10 cellular contexts compared by ENCODE assay signal in the genomic region with DNA sequence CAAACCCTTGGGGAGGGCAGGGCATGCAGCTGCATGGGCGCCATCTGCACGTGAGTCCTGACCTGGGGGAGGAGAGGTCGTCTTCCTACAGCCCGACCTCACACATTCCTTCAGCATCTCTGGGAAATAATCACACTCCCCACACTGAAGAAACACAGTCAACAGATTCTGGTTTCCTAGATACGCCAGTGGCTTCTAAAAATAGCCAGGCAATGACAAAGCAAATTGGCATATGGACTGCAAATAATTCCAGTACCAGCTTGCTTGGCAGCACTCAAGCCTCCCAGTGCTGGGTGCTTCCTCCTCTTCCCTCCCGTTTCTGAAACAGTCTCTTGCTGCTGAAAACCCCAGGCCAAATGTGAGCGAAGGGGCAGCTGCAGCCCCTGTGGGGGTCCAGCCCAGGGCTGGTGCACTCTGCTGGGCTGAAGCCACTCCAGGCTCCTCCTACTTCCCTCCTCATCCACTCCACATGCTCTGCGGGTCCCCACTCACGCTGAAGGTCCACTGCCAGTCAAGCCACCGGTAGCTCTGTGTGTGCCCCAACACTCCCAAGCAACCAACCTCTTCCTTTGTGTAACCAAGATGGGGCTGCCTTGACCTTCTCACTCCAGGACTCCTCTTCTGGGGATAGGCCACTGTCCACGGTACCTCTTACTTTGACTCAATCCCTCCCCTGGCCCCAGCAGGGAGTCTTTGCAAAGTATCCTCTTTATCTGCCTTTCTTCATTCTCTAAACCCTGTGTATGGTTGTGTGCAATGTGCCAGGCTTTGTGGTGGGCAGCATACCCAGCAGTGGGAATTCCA.
A peak's percentile ranks its signal among the peaks of the same experiment; 100 is the strongest.
DNase-seq lines count a peak whose midpoint lies in the region; ATAC-seq and TF ChIP-seq lines count a peak whose summit lies in the region.
"Had no signal": no experiment of that assay in that cellular context is flagged by ENCODE, and none has a peak within 500 bp of the region (broad histone marks: within the 10 kb centered on the region; RNA-seq: fewer than 3 reads in every experiment).

No MANE protein-coding gene starts in this region.

- H3K36me3 ChIP-seq in endodermal cell (ENCODE audit: control insufficient read depth, insufficient read depth, low read length), result no peaks in the 10 kb centered on the region
- H3K36me3 ChIP-seq: uterus had no signal

- no peaks in the 10 kb centered on the region for H3K36me3 Mint-ChIP-seq in endodermal cell (ENCODE audit: low read depth)
- no peaks in the 10 kb centered on the region for H3K36me3 Mint-ChIP-seq in T-helper 2 cell treated with Interferon-gamma antibody and Interleukin-4, amounts not matched to agents 5 μg/mL and 100 μg/mL, for 36 hours (ENCODE audit: low read depth)

- no peaks in the 10 kb centered on the region for H3K27me3 ChIP-seq in endodermal cell (ENCODE audit: control insufficient read depth, insufficient read depth, low read length, poor library complexity, severe bottlenecking)
- H3K27me3 ChIP-seq: uterus had no signal

- ATAC-seq in omental fat pad (ENCODE audit: low FRiP score) (peak; percentile 47), GM21576 (IDR thresholded peaks at IDR 0.05; ENCODE audit: unreplicated experiment) (no peak)

- no peaks in the 10 kb centered on the region for H3K9me3 ChIP-seq in endodermal cell (ENCODE audit: control insufficient read depth, low read length)
- H3K9me3 ChIP-seq: uterus had no signal

- DNase-seq in DMS153 (lab: John Stamatoyannopoulos, UW) (peak; percentile 86), NCI-H2196 (lab: John Stamatoyannopoulos, UW; ENCODE audit: unreplicated experiment) (peak; percentile 69), endodermal cell (peak; percentile 36), omental fat pad (ENCODE audit: low spot score) (no peak), iPS-NIHi7 (ENCODE audit: extremely low spot score) (no peak), iPS-NIHi11 (ENCODE audit: low spot score) (no peak)
- no peak for DNase-seq in T-helper 2 cell treated with Interferon-gamma antibody and Interleukin-4, amounts not matched to agents 5 μg/mL and 100 μg/mL, for 36 hours (ENCODE audit: low spot score)

- H3K4me3 Mint-ChIP-seq in endodermal cell, result no peak overlapping the region
- H3K4me3 Mint-ChIP-seq in T-helper 2 cell treated with Interferon-gamma antibody and Interleukin-4, amounts not matched to agents 5 μg/mL and 100 μg/mL, for 36 hours, result no peak overlapping the region

- WGBS in endodermal cell (ENCODE audit: insufficient coverage in 1 of 2, insufficient read length in 1 of 2), 2 experiments, result 87 to 88% methylated on average over 5 to 11 of the region's 11 CpGs

- peaks cover 2% of the 10 kb centered on the region for H3K27me3 Mint-ChIP-seq in endodermal cell (ENCODE audit: insufficient read depth)
- peaks cover 35% of the 10 kb centered on the region for H3K27me3 Mint-ChIP-seq in T-helper 2 cell treated with Interferon-gamma antibody and Interleukin-4, amounts not matched to agents 5 μg/mL and 100 μg/mL, for 36 hours (ENCODE audit: low read depth)

- H3K27ac Mint-ChIP-seq in endodermal cell, result no peak overlapping the region
- no peak overlapping the region for H3K27ac Mint-ChIP-seq in T-helper 2 cell treated with Interferon-gamma antibody and Interleukin-4, amounts not matched to agents 5 μg/mL and 100 μg/mL, for 36 hours

- TF ChIP-seq CTCF in endodermal cell (conservative IDR thresholded peaks at IDR 0.05) (no peak), omental fat pad (IDR thresholded peaks at IDR 0.05) (no peak)

- H3K9ac ChIP-seq in endodermal cell (ENCODE audit: extremely low read depth, low read length, poor library complexity, severe bottlenecking), result no peak overlapping the region
- H3K9ac ChIP-seq: KMS-11 had no signal

- peak overlapping the region; percentile 64 for H3K27ac ChIP-seq in endodermal cell (ENCODE audit: low read depth, low read length)
- H3K27ac ChIP-seq: KMS-11, uterus had no signal

- no peaks in the 10 kb centered on the region for H3K4me1 Mint-ChIP-seq in endodermal cell
- H3K4me1 Mint-ChIP-seq in T-helper 2 cell treated with Interferon-gamma antibody and Interleukin-4, amounts not matched to agents 5 μg/mL and 100 μg/mL, for 36 hours (ENCODE audit: low read depth), result no peaks in the 10 kb centered on the region

- no peaks in the 10 kb centered on the region for H3K4me1 ChIP-seq in endodermal cell (ENCODE audit: control insufficient read depth, insufficient read depth, low read length)
- H3K4me1 ChIP-seq: uterus had no signal

- H3K9me3 Mint-ChIP-seq in endodermal cell, result no peaks in the 10 kb centered on the region
- no peaks in the 10 kb centered on the region for H3K9me3 Mint-ChIP-seq in T-helper 2 cell treated with Interferon-gamma antibody and Interleukin-4, amounts not matched to agents 5 μg/mL and 100 μg/mL, for 36 hours

- H3K4me3 ChIP-seq in endodermal cell (ENCODE audit: low read length), result no peak overlapping the region
- H3K4me3 ChIP-seq: uterus had no signal

Comparison
In these comparisons a context has a peak if more than half of its experiments do, and no peak if none do; other contexts are left out.
1. DNase-seq: peak in DMS153 (single experiment), NCI-H2196 (single experiment) and endodermal cell (single experiment); none in omental fat pad (single experiment), iPS-NIHi7 (single experiment), T-helper 2 cell treated with Interferon-gamma antibody and Interleukin-4, amounts not matched to agents 5 μg/mL and 100 μg/mL, for 36 hours (single experiment) and iPS-NIHi11 (single experiment).